In the genomic region with DNA sequence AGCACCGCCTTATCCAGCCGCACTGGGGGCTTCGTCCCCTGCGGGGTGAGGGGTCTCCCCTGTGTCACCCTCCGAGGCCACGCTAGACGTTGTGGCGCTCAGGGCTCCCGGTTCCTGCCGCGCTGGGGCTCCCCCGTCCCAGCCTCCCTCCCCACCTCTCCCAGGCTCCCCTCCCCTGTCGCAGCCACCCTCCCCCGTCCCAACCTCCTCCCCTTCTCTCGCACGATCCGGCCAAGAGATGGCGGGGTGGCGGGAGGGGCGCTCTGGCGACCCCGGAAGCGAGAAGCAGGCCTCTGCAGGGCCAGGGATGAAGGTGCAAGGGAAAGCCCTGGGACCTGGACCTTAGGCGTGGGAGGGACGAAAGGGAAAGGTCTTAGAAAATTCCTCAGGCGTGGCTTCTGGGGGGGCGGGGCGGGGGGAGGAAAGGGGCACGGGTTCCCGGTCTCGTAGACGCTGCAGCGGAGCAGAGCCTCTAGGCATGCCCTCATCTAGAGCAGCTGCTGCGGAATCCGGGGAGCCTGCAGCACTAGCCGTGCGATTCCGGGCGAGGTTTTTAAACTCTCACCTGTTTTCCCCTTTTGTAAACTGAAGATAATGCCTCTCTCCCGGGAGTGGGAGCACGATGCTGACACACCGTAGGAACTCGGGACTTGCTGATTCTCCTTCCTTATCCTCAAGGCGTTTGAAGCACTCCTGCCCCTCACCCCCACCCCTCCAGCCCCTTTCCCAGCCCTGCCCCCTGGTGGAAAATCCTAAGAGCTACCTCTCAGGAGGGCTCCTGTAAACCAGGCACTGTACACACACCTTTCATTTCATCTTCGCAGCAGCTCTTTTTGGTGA, we compare ENCODE assay signal across 8 cellular contexts. TPM values are rescaled to one million over a fixed set of nuclear protein-coding genes. Genes with fewer than 3 reads are reported as not detected.
DNase-seq lines count a peak whose midpoint lies in the region; ATAC-seq and TF ChIP-seq lines count a peak whose summit lies in the region.

No MANE protein-coding gene starts in this region.

- no peak overlapping the region for H3K27ac Mint-ChIP-seq in osteocyte (ENCODE audit: unreplicated experiment)

- peak overlapping the region; percentile 68 for H3K4me3 ChIP-seq in fibroblast of the aortic adventitia (ENCODE audit: low read depth, low read length)

- peak; percentile 37 for ATAC-seq in HG02798 (IDR thresholded peaks at IDR 0.05; ENCODE audit: poor library complexity, unreplicated experiment)
- peak; percentile 62 to 70 for ATAC-seq in activated T-cell treated with anti-CD3 and anti-CD28 coated beads, Interleukin-2, amount 50 U/mL, for 4 hours
- ATAC-seq in GM19455 (IDR thresholded peaks at IDR 0.05; ENCODE audit: unreplicated experiment), result no peak

- H3K36me3 Mint-ChIP-seq in activated T-cell treated with anti-CD3 and anti-CD28 coated beads, Interleukin-2, amount 50 U/mL, for 4 hours (ENCODE audit: insufficient read depth), result no peaks in the 10 kb centered on the region
- no peaks in the 10 kb centered on the region for H3K36me3 Mint-ChIP-seq in osteocyte (ENCODE audit: unreplicated experiment)

- peaks cover 11% of the 10 kb centered on the region for H3K4me1 Mint-ChIP-seq in activated T-cell treated with anti-CD3 and anti-CD28 coated beads, Interleukin-2, amount 50 U/mL, for 4 hours (ENCODE audit: low read depth)
- peaks cover 26% of the 10 kb centered on the region for H3K4me1 Mint-ChIP-seq in osteocyte (ENCODE audit: unreplicated experiment)

- DNase-seq in NOMO-1 (lab: John Stamatoyannopoulos, UW; ENCODE audit: unreplicated experiment in 2 of 2) (peak; percentile 19 to 40), NOMO-1 treated with dmso at 0.1 percent for 144 hours (lab: John Stamatoyannopoulos, UW; ENCODE audit: unreplicated experiment) (no peak), NCI-H345 treated with DMSO at 0.1 percent for 48 hours (lab: John Stamatoyannopoulos, UW; ENCODE audit: unreplicated experiment) (peak; percentile 58), fibroblast of the aortic adventitia (ENCODE audit: low read depth) (no peak), osteocyte (ENCODE audit: extremely low spot score, unreplicated experiment) (no peak)
- DNase-seq in activated T-cell treated with anti-CD3 and anti-CD28 coated beads, Interleukin-2, amount 50 U/mL, for 4 hours, result peak; percentile 15

- peaks cover 22% of the 10 kb centered on the region for H3K27me3 Mint-ChIP-seq in activated T-cell treated with anti-CD3 and anti-CD28 coated beads, Interleukin-2, amount 50 U/mL, for 4 hours (ENCODE audit: low read depth)
- peaks cover 11% of the 10 kb centered on the region for H3K27me3 Mint-ChIP-seq in osteocyte (ENCODE audit: unreplicated experiment)

- peak overlapping the region; percentile 79 for H3K4me3 Mint-ChIP-seq in activated T-cell treated with anti-CD3 and anti-CD28 coated beads, Interleukin-2, amount 50 U/mL, for 4 hours
- H3K4me3 Mint-ChIP-seq in osteocyte (ENCODE audit: unreplicated experiment), result peak overlapping the region; percentile 60

- H3K9me3 Mint-ChIP-seq in activated T-cell treated with anti-CD3 and anti-CD28 coated beads, Interleukin-2, amount 50 U/mL, for 4 hours, result no peaks in the 10 kb centered on the region
- no peaks in the 10 kb centered on the region for H3K9me3 Mint-ChIP-seq in osteocyte (ENCODE audit: unreplicated experiment)

- peak; percentile 44 for TF ChIP-seq CTCF in fibroblast of the aortic adventitia (IDR thresholded peaks at IDR 0.05; ENCODE audit: insufficient read depth, low read length)
- peak; percentile 52 for TF ChIP-seq CTCF in osteocyte (IDR thresholded peaks at IDR 0.05)

RNA-seq across cellular contexts. Expression of gene KCNJ5, which starts 14.4 kb away (rescaled TPM):
- not detected for total RNA-seq in activated T-cell treated with anti-CD3 and anti-CD28 coated beads, Interleukin-2, amount 50 U/mL, for 4 hours
- total RNA-seq in fibroblast of the aortic adventitia (ENCODE audit: low replicate concordance) (0.09 TPM in 1 of 2 replicates, not detected in the other), osteocyte (not detected in 2 replicates)

RNA-seq across cellular contexts. Expression of gene TP53AIP1, which starts 37.1 kb away (rescaled TPM):
- not detected for total RNA-seq in activated T-cell treated with anti-CD3 and anti-CD28 coated beads, Interleukin-2, amount 50 U/mL, for 4 hours
- total RNA-seq in fibroblast of the aortic adventitia (ENCODE audit: low replicate concordance) (not detected in 2 replicates), osteocyte (not detected in 2 replicates)

RNA-seq across cellular contexts. Expression of gene KCNJ1, which starts 38.5 kb away (rescaled TPM):
- not detected for total RNA-seq in activated T-cell treated with anti-CD3 and anti-CD28 coated beads, Interleukin-2, amount 50 U/mL, for 4 hours
- total RNA-seq in fibroblast of the aortic adventitia (ENCODE audit: low replicate concordance), result 0.25 TPM in 1 of 2 replicates, not detected in the other
- total RNA-seq in osteocyte, result not detected in 2 replicates

Comparison
In these comparisons a context has a peak if more than half of its experiments do, and no peak if none do; other contexts are left out.
1. DNase-seq: peak in NOMO-1 (2 of 2), NCI-H345 treated with DMSO at 0.1 percent for 48 hours (single experiment) and activated T-cell treated with anti-CD3 and anti-CD28 coated beads, Interleukin-2, amount 50 U/mL, for 4 hours (single experiment); none in NOMO-1 treated with dmso at 0.1 percent for 144 hours (single experiment), fibroblast of the aortic adventitia (single experiment) and osteocyte (single experiment).